In the genomic region with DNA sequence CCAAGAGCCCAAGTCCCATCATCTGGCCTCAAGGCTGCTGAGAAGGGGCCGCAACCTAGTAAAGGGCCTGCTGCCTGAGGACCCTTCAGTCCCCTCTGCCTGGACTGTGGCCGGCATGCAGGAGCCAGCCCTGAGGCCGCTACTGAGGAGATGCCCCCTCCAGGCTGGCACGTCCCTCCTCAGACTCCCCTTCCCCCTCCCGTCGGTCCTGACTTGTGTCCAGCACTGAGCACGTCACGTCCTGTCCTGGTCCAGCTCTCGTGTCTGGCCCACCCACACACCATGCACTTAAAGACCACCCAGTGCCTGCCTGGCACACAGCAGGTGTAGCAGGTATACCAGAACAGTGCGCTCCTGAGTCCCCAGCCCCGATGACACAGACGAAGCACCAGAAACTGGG, we compare ENCODE assay signal across 1 cellular context.
TF ChIP-seq lines count a peak whose summit lies in the region.

No MANE protein-coding gene starts in this region.

TF ChIP-seq in IMR-90, 13 proteins besides CTCF, POLR2A, EP300 and RAD21:
- TF ChIP-seq CEBPB (IDR thresholded peaks at IDR 0.05; ENCODE audit: low read depth, low read length) (no peak), NFE2L2 (IDR thresholded peaks at IDR 0.05; ENCODE audit: low read depth, low read length) (no peak), MAZ (IDR thresholded peaks at IDR 0.05; ENCODE audit: borderline replicate concordance, low read depth, low read length) (no peak), RFX5 (IDR thresholded peaks at IDR 0.05; ENCODE audit: low read depth, low read length) (no peak), USF2 (IDR thresholded peaks at IDR 0.05; ENCODE audit: low read depth, low read length) (no peak), MAFK (IDR thresholded peaks at IDR 0.05; ENCODE audit: low read depth, low read length) (no peak), SMC3 (IDR thresholded peaks at IDR 0.05; ENCODE audit: low read depth, low read length) (no peak), BHLHE40 (IDR thresholded peaks at IDR 0.05; ENCODE audit: low read depth, low read length) (no peak), ELK1 (IDR thresholded peaks at IDR 0.05; ENCODE audit: borderline replicate concordance, low read depth, low read length) (no peak), CHD1 (IDR thresholded peaks at IDR 0.05; ENCODE audit: low read depth, low read length) (no peak), FOS (IDR thresholded peaks at IDR 0.05; ENCODE audit: low read depth, low read length) (no peak), MXI1 (IDR thresholded peaks at IDR 0.05; ENCODE audit: borderline replicate concordance, low read depth, low read length) (no peak)
